In the genomic region with DNA sequence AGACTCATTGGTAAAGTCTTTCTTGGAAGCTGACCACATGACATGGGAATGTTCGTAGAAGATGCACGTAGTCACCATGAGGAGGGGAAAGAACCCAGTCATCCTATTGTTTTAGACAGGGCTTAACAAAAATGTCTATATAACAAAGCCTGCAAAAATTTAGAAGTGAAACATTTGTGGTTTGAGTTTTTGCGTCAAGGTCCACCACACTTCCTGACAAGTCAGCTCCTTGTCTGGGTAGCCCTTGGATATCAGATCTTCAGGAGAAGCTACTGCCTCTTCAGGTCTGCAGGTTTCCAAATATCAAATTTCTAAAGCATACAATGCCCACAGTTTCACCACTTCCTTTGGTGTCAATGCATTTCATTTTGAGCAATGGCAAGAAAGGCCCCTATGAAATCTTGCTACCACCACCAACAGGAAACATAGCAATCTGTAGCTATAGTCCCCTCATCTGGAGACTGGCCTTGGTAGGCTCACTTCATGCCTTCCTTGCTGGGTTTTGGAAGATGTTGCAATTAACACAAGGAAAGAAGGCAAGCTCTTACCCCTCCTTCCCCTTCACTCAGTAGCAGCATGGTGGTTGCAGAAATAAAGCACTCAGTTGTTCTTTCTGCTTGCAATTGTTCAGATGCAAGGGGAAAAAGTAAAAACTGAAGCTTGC, we compare ENCODE assay signal across 10 cellular contexts.
DNase-seq lines count a peak whose midpoint lies in the region; ATAC-seq and TF ChIP-seq lines count a peak whose summit lies in the region.
"Had no signal": no experiment of that assay in that cellular context is flagged by ENCODE, and none has a peak within 500 bp of the region (broad histone marks: within the 10 kb centered on the region; RNA-seq: fewer than 3 reads in every experiment).

No MANE protein-coding gene starts in this region.

- H3K79me2 ChIP-seq in OCI-LY3 (ENCODE audit: low read length): no peaks in the 10 kb centered on the region

- no peak for TF ChIP-seq CTCF in OCI-LY3 (IDR thresholded peaks at IDR 0.05; ENCODE audit: low read depth, low read length)

- H3K4me2 ChIP-seq in OCI-LY3 (ENCODE audit: low read length): peak overlapping the region; percentile 39

- POLR2A ChIA-PET in activated CD4-positive, alpha-beta T cell treated with anti-CD3 and anti-CD28 coated beads, Interleukin-2, amount 10 ng/mL, durations not matched to agents 7 days and 5 days (lab: Charles Lee): interaction anchor here (1.4 kb wide), 1 partner anchor 178 kb away, joined by 6 read pairs; a partner anchor contains a TSS

- H3K4me3 Mint-ChIP-seq in activated CD4-positive, alpha-beta T cell treated with anti-CD3 and anti-CD28 coated beads, Interleukin-2, amount 10 ng/mL, durations not matched to agents 7 days and 5 days: peak overlapping the region; percentile 1
- H3K4me3 Mint-ChIP-seq in dendritic cell treated with granulocyte-macrophage colony-stimulating factor and Interleukin-4, amounts not matched to agents 40 ng/mL and 50 ng/mL, for 4 days: peak overlapping the region; percentile 53
- H3K4me3 Mint-ChIP-seq: activated naive CD4-positive, alpha-beta T cell treated with anti-CD3 and anti-CD28 coated beads, Interleukin-2, amount 50 U/mL, for 24 hours had no signal

- H3K27me3 ChIP-seq in OCI-LY3 (ENCODE audit: low read depth, low read length): no peaks in the 10 kb centered on the region

- peaks cover 38% of the 10 kb centered on the region for H3K4me1 Mint-ChIP-seq in activated CD4-positive, alpha-beta T cell treated with anti-CD3 and anti-CD28 coated beads, Interleukin-2, amount 10 ng/mL, durations not matched to agents 7 days and 5 days
- peaks cover 50% of the 10 kb centered on the region for H3K4me1 Mint-ChIP-seq in dendritic cell treated with granulocyte-macrophage colony-stimulating factor and Interleukin-4, amounts not matched to agents 40 ng/mL and 50 ng/mL, for 4 days (ENCODE audit: low read depth)

- H3K4me3 ChIP-seq in OCI-LY3 (ENCODE audit: low read length): no peak overlapping the region

- no peak overlapping the region for H2AFZ ChIP-seq in OCI-LY3 (ENCODE audit: low read depth, low read length)

- peaks cover 33% of the 10 kb centered on the region for H3K4me1 ChIP-seq in OCI-LY3 (ENCODE audit: low read length)

- H3K27ac ChIP-seq in OCI-LY3 (ENCODE audit: low read length): no peak overlapping the region

- intact Hi-C loops in dendritic cell treated with granulocyte-macrophage colony-stimulating factor and Interleukin-4, amounts not matched to agents 40 ng/mL and 50 ng/mL, for 4 days (cut with micrococcal nuclease): loop anchor here (1.0 kb wide), 2 partner anchors 178 to 257 kb away; a partner anchor contains a TSS

- no peaks in the 10 kb centered on the region for H3K36me3 ChIP-seq in OCI-LY3 (replicated peaks; ENCODE audit: low read depth, low read length)

- H3K9me3 Mint-ChIP-seq in activated CD4-positive, alpha-beta T cell treated with anti-CD3 and anti-CD28 coated beads, Interleukin-2, amount 10 ng/mL, durations not matched to agents 7 days and 5 days: peaks cover 4% of the 10 kb centered on the region
- H3K9me3 Mint-ChIP-seq in dendritic cell treated with granulocyte-macrophage colony-stimulating factor and Interleukin-4, amounts not matched to agents 40 ng/mL and 50 ng/mL, for 4 days: no peaks in the 10 kb centered on the region
- H3K9me3 Mint-ChIP-seq: activated naive CD4-positive, alpha-beta T cell treated with anti-CD3 and anti-CD28 coated beads, Interleukin-2, amount 50 U/mL, for 24 hours; CD4-positive, CD25-positive, alpha-beta regulatory T cell had no signal

- H3K27me3 Mint-ChIP-seq in activated CD4-positive, alpha-beta T cell treated with anti-CD3 and anti-CD28 coated beads, Interleukin-2, amount 10 ng/mL, durations not matched to agents 7 days and 5 days: no peaks in the 10 kb centered on the region
- no peaks in the 10 kb centered on the region for H3K27me3 Mint-ChIP-seq in dendritic cell treated with granulocyte-macrophage colony-stimulating factor and Interleukin-4, amounts not matched to agents 40 ng/mL and 50 ng/mL, for 4 days
- H3K27me3 Mint-ChIP-seq: activated naive CD4-positive, alpha-beta T cell treated with anti-CD3 and anti-CD28 coated beads, Interleukin-2, amount 50 U/mL, for 24 hours; CD4-positive, CD25-positive, alpha-beta regulatory T cell had no signal

- no peaks in the 10 kb centered on the region for H3K36me3 Mint-ChIP-seq in activated CD4-positive, alpha-beta T cell treated with anti-CD3 and anti-CD28 coated beads, Interleukin-2, amount 10 ng/mL, durations not matched to agents 7 days and 5 days (ENCODE audit: low read depth)
- no peaks in the 10 kb centered on the region for H3K36me3 Mint-ChIP-seq in dendritic cell treated with granulocyte-macrophage colony-stimulating factor and Interleukin-4, amounts not matched to agents 40 ng/mL and 50 ng/mL, for 4 days (ENCODE audit: low read depth)
- H3K36me3 Mint-ChIP-seq: activated naive CD4-positive, alpha-beta T cell treated with anti-CD3 and anti-CD28 coated beads, Interleukin-2, amount 50 U/mL, for 24 hours; CD4-positive, CD25-positive, alpha-beta regulatory T cell had no signal

- no peak for ATAC-seq in GM21737 (IDR thresholded peaks at IDR 0.05; ENCODE audit: unreplicated experiment)

- H4K20me1 ChIP-seq in OCI-LY3 (ENCODE audit: insufficient read depth, low read length): no peaks in the 10 kb centered on the region

- CTCF ChIA-PET in activated CD4-positive, alpha-beta T cell treated with anti-CD3 and anti-CD28 coated beads, Interleukin-2, amount 10 ng/mL, durations not matched to agents 7 days and 5 days (lab: Charles Lee): interaction anchor here (0.7 to 2.6 kb wide), 8 partner anchors 25 to 712 kb away, joined by 3 to 14 read pairs (median 6); no protein-coding TSS in a partner anchor

- H3K9ac ChIP-seq in OCI-LY3 (ENCODE audit: low read length): no peak overlapping the region

- H3K9me3 ChIP-seq in OCI-LY3 (ENCODE audit: insufficient read depth, low read length): no peaks in the 10 kb centered on the region

- peak overlapping the region; percentile 92 for H3K27ac Mint-ChIP-seq in activated CD4-positive, alpha-beta T cell treated with anti-CD3 and anti-CD28 coated beads, Interleukin-2, amount 10 ng/mL, durations not matched to agents 7 days and 5 days
- H3K27ac Mint-ChIP-seq in dendritic cell treated with granulocyte-macrophage colony-stimulating factor and Interleukin-4, amounts not matched to agents 40 ng/mL and 50 ng/mL, for 4 days: peak overlapping the region; percentile 88
- H3K27ac Mint-ChIP-seq: activated naive CD4-positive, alpha-beta T cell treated with anti-CD3 and anti-CD28 coated beads, Interleukin-2, amount 50 U/mL, for 24 hours had no signal

- DNase-seq in activated CD4-positive, alpha-beta T cell treated with anti-CD3 and anti-CD28 coated beads, Interleukin-2, amount 10 ng/mL, durations not matched to agents 7 days and 5 days: peak; percentile 53
- no peak for DNase-seq in activated CD4-positive, alpha-beta T cell treated with anti-CD3 and anti-CD28 coated beads for 1 hour
- DNase-seq in stimulated activated CD8-positive, alpha-beta memory T cell treated with anti-CD3 and anti-CD28 coated beads, Interleukin-4, amount 100 ng/mL, for 48 hours: peak; percentile 42
- DNase-seq in HT-29 (ENCODE audit: low spot score): no peak
- DNase-seq in NCI-H1694 (lab: John Stamatoyannopoulos, UW): no peak

Comparison
In these comparisons a context has a peak if more than half of its experiments do, and no peak if none do; other contexts are left out.
1. DNase-seq: peak in activated CD4-positive, alpha-beta T cell treated with anti-CD3 and anti-CD28 coated beads, Interleukin-2, amount 10 ng/mL, durations not matched to agents 7 days and 5 days (single experiment) and stimulated activated CD8-positive, alpha-beta memory T cell treated with anti-CD3 and anti-CD28 coated beads, Interleukin-4, amount 100 ng/mL, for 48 hours (single experiment); none in activated CD4-positive, alpha-beta T cell treated with anti-CD3 and anti-CD28 coated beads for 1 hour (single experiment), HT-29 (single experiment) and NCI-H1694 (single experiment).